ENCODE assay signal across 19 cellular contexts in the genomic region with DNA sequence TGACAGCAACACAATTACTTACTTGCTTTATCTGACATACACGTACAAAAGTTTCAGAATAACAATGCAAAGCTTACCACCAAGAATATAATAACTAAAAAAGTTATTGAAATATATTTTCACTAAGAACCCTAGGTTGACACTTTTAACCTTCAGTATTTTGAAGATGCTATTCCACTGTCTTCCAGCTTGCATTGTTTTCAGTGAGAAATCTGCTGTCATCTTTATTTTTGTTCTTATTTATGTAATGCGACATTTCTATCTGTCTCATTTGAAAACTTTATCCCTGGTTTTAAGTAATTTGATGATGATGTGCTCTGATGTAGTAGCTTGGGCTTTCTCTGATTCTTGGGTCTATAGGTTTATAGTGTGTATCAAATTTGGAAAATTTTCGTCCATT.
DNase-seq lines count a peak whose midpoint lies in the region; ATAC-seq and TF ChIP-seq lines count a peak whose summit lies in the region.
"Had no signal": no experiment of that assay in that cellular context is flagged by ENCODE, and none has a peak within 500 bp of the region (broad histone marks: within the 10 kb centered on the region; RNA-seq: fewer than 3 reads in every experiment).

No MANE protein-coding gene starts in this region.

- H3K36me3 ChIP-seq in GM23338 (ENCODE audit: insufficient read depth): peaks cover 10% of the 10 kb centered on the region; the same call in 1 of the 2 replicates
- H3K36me3 ChIP-seq: BLaER1 treated with 17β-estradiol and CSF1 and Interleukin-3, amounts not matched to agents 10 nM and 100 nM had no signal

- no peak overlapping the region for H3K27ac ChIP-seq in GM23338 (ENCODE audit: low read depth)
- H3K27ac ChIP-seq: A549; BLaER1 treated with 17β-estradiol and CSF1 and Interleukin-3, amounts not matched to agents 10 nM and 100 nM had no signal

- ATAC-seq in GM23338 (no peak), HG02623 (IDR thresholded peaks at IDR 0.05; ENCODE audit: unreplicated experiment) (no peak)
- ATAC-seq: A549, T-helper 17 cell had no signal

- H3K4me1 ChIP-seq in GM23338 (ENCODE audit: insufficient read depth): no peaks in the 10 kb centered on the region
- H3K4me1 ChIP-seq: A549 had no signal

- H3K9me3 Mint-ChIP-seq in GM23338: peaks cover 36% of the 10 kb centered on the region
- H3K9me3 Mint-ChIP-seq in activated CD4-positive, alpha-beta T cell treated with anti-CD3 and anti-CD28 coated beads, Interleukin-2, amount 10 ng/mL, durations not matched to agents 7 days and 5 days: peaks cover 21% of the 10 kb centered on the region

- H3K4me3 ChIP-seq in GM23338: no peak overlapping the region
- H3K4me3 ChIP-seq: A549; BLaER1 treated with 17β-estradiol and CSF1 and Interleukin-3, amounts not matched to agents 10 nM and 100 nM had no signal

- H3K27ac Mint-ChIP-seq in GM23338: no peak overlapping the region
- no peak overlapping the region for H3K27ac Mint-ChIP-seq in activated CD4-positive, alpha-beta T cell treated with anti-CD3 and anti-CD28 coated beads, Interleukin-2, amount 10 ng/mL, durations not matched to agents 7 days and 5 days
- H3K27ac Mint-ChIP-seq: CD8-positive, alpha-beta memory T cell; T-helper 17 cell had no signal

- no peaks in the 10 kb centered on the region for H4K20me1 ChIP-seq in GM23338 (replicated peaks; ENCODE audit: insufficient read depth)
- H4K20me1 ChIP-seq: BLaER1 treated with 17β-estradiol and CSF1 and Interleukin-3, amounts not matched to agents 10 nM and 100 nM had no signal

- no peaks in the 10 kb centered on the region for H3K79me2 ChIP-seq in GM23338 (replicated peaks; ENCODE audit: insufficient read depth)

- no peaks in the 10 kb centered on the region for H3K27me3 Mint-ChIP-seq in GM23338 (ENCODE audit: insufficient read depth, low read depth, poor library complexity)
- H3K27me3 Mint-ChIP-seq in activated CD4-positive, alpha-beta T cell treated with anti-CD3 and anti-CD28 coated beads, Interleukin-2, amount 10 ng/mL, durations not matched to agents 7 days and 5 days: peaks cover 2% of the 10 kb centered on the region
- H3K27me3 Mint-ChIP-seq: CD8-positive, alpha-beta memory T cell; T-helper 17 cell had no signal

- CTCF ChIA-PET in activated CD4-positive, alpha-beta T cell treated with anti-CD3 and anti-CD28 coated beads, Interleukin-2, amount 10 ng/mL, durations not matched to agents 7 days and 5 days (lab: Charles Lee): no interaction called here

- POLR2A ChIA-PET in activated CD4-positive, alpha-beta T cell treated with anti-CD3 and anti-CD28 coated beads, Interleukin-2, amount 10 ng/mL, durations not matched to agents 7 days and 5 days (lab: Charles Lee): no interaction called here

- no peaks in the 10 kb centered on the region; the same call in 2 of the 3 replicates for H3K4me1 Mint-ChIP-seq in GM23338
- no peaks in the 10 kb centered on the region for H3K4me1 Mint-ChIP-seq in activated CD4-positive, alpha-beta T cell treated with anti-CD3 and anti-CD28 coated beads, Interleukin-2, amount 10 ng/mL, durations not matched to agents 7 days and 5 days
- H3K4me1 Mint-ChIP-seq: CD8-positive, alpha-beta memory T cell; T-helper 17 cell had no signal

- peaks cover 8% of the 10 kb centered on the region for H3K9me2 ChIP-seq in GM23338 (ENCODE audit: insufficient read depth)

- no peak for TF ChIP-seq CTCF in GM23338 (conservative IDR thresholded peaks at IDR 0.05; ENCODE audit: low read depth in 2 of 2)

- H3K4me3 Mint-ChIP-seq in GM23338: no peak overlapping the region
- H3K4me3 Mint-ChIP-seq in activated CD4-positive, alpha-beta T cell treated with anti-CD3 and anti-CD28 coated beads, Interleukin-2, amount 10 ng/mL, durations not matched to agents 7 days and 5 days: no peak overlapping the region
- H3K4me3 Mint-ChIP-seq: CD8-positive, alpha-beta memory T cell; T-helper 17 cell had no signal

- no peaks in the 10 kb centered on the region for H3F3A ChIP-seq in GM23338 (replicated peaks; ENCODE audit: low read depth)

- DNase-seq in NCI-H1436 (lab: John Stamatoyannopoulos, UW) (peak; percentile 3), NCI-H1436 treated with DMSO at 0.1 percent for 48 hours (lab: John Stamatoyannopoulos, UW) (no peak), GM23338 (ENCODE audit: low spot score) (peak; percentile 10), amniotic epithelial cell (ENCODE audit: low read depth) (peak; percentile 31), left kidney (ENCODE audit: low read depth, low spot score) (peak; percentile 6), NCI-H1930 (lab: John Stamatoyannopoulos, UW) (no peak)
- DNase-seq in activated CD4-positive, alpha-beta T cell treated with anti-CD3 and anti-CD28 coated beads, Interleukin-2, amount 10 ng/mL, durations not matched to agents 7 days and 5 days: no peak
- DNase-seq: CD8-positive, alpha-beta memory T cell; EL; H7; NCI-H2029 treated with DMSO at 0.1 percent for 48 hours; NCI-H524 treated with DMSO at 0.1 percent for 48 hours; NK-92 treated with Interleukin-12 subunit alpha and Interleukin-12 subunit beta, amount 100 ng/mL, for 24 hours; RPMI8226; SIG-M5; T-helper 17 cell had no signal

- H3K4me2 ChIP-seq in GM23338: no peak overlapping the region
- H3K4me2 ChIP-seq: A549; BLaER1 treated with 17β-estradiol and CSF1 and Interleukin-3, amounts not matched to agents 10 nM and 100 nM had no signal

- no peaks in the 10 kb centered on the region for H3K27me3 ChIP-seq in GM23338 (ENCODE audit: insufficient read depth)
- H3K27me3 ChIP-seq: BLaER1 treated with 17β-estradiol and CSF1 and Interleukin-3, amounts not matched to agents 10 nM and 100 nM had no signal

- peaks cover 12% of the 10 kb centered on the region; the same call in 2 of the 3 replicates for H3K36me3 Mint-ChIP-seq in GM23338 (ENCODE audit: low read depth)
- H3K36me3 Mint-ChIP-seq in activated CD4-positive, alpha-beta T cell treated with anti-CD3 and anti-CD28 coated beads, Interleukin-2, amount 10 ng/mL, durations not matched to agents 7 days and 5 days (ENCODE audit: low read depth): no peaks in the 10 kb centered on the region
- H3K36me3 Mint-ChIP-seq: CD8-positive, alpha-beta memory T cell had no signal

- no peak overlapping the region for H2AFZ ChIP-seq in GM23338

TF ChIP-seq in GM23338, 12 proteins besides CTCF, POLR2A, EP300 and RAD21:
- TF ChIP-seq ZNF114 (CRISPR knock-in tag; IDR thresholded peaks at IDR 0.05) (no peak), EZH2 (IDR thresholded peaks at IDR 0.05; ENCODE audit: low read depth, unreplicated experiment) (no peak), CREB1 (CRISPR knock-in tag; IDR thresholded peaks at IDR 0.05; ENCODE audit: low read depth) (no peak), ZNF331 (CRISPR knock-in tag; IDR thresholded peaks at IDR 0.05; ENCODE audit: low read depth) (no peak), JUNB (IDR thresholded peaks at IDR 0.05; ENCODE audit: unreplicated experiment) (no peak)
TF ChIP-seq in GM23338: peak in this region for 0.

Comparison
In these comparisons a context has a peak if more than half of its experiments do, and no peak if none do; other contexts are left out.
1. DNase-seq: peak in NCI-H1436 (single experiment), GM23338 (single experiment), amniotic epithelial cell (single experiment) and left kidney (single experiment); none in NCI-H1436 treated with DMSO at 0.1 percent for 48 hours (single experiment), NCI-H1930 (0 of 2) and activated CD4-positive, alpha-beta T cell treated with anti-CD3 and anti-CD28 coated beads, Interleukin-2, amount 10 ng/mL, durations not matched to agents 7 days and 5 days (single experiment).